ENCODE assay signal across 25 cellular contexts in the genomic region with DNA sequence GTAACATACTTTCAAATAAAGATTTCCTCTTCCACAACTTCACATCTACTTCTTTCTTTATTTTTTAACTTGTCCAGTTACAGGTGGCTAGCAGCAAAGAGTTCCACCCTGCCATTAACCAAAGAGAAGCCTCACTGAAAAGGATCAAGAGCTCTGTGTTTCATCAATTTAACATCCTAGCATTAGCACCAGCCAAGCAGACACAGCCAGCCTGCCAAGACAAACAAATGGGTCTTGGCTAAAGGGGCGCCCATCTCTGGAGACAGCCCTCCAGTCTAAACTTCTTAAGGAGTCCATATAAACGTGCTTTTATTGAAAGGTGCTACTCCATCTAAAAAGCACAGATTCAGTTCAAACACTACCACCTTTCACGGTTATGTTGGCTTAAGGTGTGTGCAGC.
"Had no signal": no experiment of that assay in that cellular context is flagged by ENCODE, and none has a peak within 500 bp of the region (broad histone marks: within the 10 kb centered on the region; RNA-seq: fewer than 3 reads in every experiment).

No MANE protein-coding gene starts in this region.

- ATAC-seq: effector memory CD8-positive, alpha-beta T cell; esophagus mucosa; gastrocnemius medialis; heart right ventricle; left cardiac atrium; left lung; left ventricle myocardium superior; lower lobe of right lung; mucosa of descending colon; naive thymus-derived CD8-positive, alpha-beta T cell had no signal

- H3K36me3 Mint-ChIP-seq: mesothelial cell of epicardium; naive B cell; naive thymus-derived CD8-positive, alpha-beta T cell had no signal

- H3K4me1 ChIP-seq: esophagus squamous epithelium, gastrocnemius medialis, heart right ventricle, left lung, lower lobe of right lung had no signal

- H3K27me3 Mint-ChIP-seq: dendritic cell treated with granulocyte-macrophage colony-stimulating factor and Interleukin-4, amounts not matched to agents 40 ng/mL and 50 ng/mL, for 4 days; effector memory CD8-positive, alpha-beta T cell; naive thymus-derived CD8-positive, alpha-beta T cell had no signal

- H3K4me1 Mint-ChIP-seq: endodermal cell; naive B cell; naive thymus-derived CD8-positive, alpha-beta T cell had no signal

- H3K27me3 ChIP-seq: esophagus squamous epithelium, gastrocnemius medialis, heart right ventricle, left lung had no signal

- DNase-seq: cortex of kidney; effector CD8-positive, alpha-beta T cell; effector memory CD8-positive, alpha-beta T cell; endodermal cell; erythroblast; esophagus squamous epithelium; foreskin fibroblast; foreskin melanocyte; gastrocnemius medialis; glutamatergic neuron; head of caudate nucleus; heart right ventricle; hippocampal formation; left cardiac atrium; left lung; left ventricle myocardium superior; lower lobe of right lung; mesenchymal stem cell; mucosa of descending colon; naive B cell; naive thymus-derived CD8-positive, alpha-beta T cell had no signal

- H3K9me3 Mint-ChIP-seq: dendritic cell treated with granulocyte-macrophage colony-stimulating factor and Interleukin-4, amounts not matched to agents 40 ng/mL and 50 ng/mL, for 4 days; effector memory CD8-positive, alpha-beta T cell; endodermal cell; naive B cell had no signal

- H3K36me3 ChIP-seq: esophagus squamous epithelium, gastrocnemius medialis, heart right ventricle, left lung, lower lobe of right lung had no signal

- H3K4me3 Mint-ChIP-seq: dendritic cell treated with granulocyte-macrophage colony-stimulating factor and Interleukin-4, amounts not matched to agents 40 ng/mL and 50 ng/mL, for 4 days; effector memory CD8-positive, alpha-beta T cell; endodermal cell; mesothelial cell of epicardium; naive B cell; naive thymus-derived CD8-positive, alpha-beta T cell had no signal

- H3K4me3 ChIP-seq: esophagus squamous epithelium, gastrocnemius medialis, heart right ventricle, left lung, lower lobe of right lung, mucosa of descending colon had no signal

- H3K27ac Mint-ChIP-seq: dendritic cell treated with granulocyte-macrophage colony-stimulating factor and Interleukin-4, amounts not matched to agents 40 ng/mL and 50 ng/mL, for 4 days; effector memory CD8-positive, alpha-beta T cell; endodermal cell; mesothelial cell of epicardium; naive B cell; naive thymus-derived CD8-positive, alpha-beta T cell had no signal

- H3K27ac ChIP-seq: epithelial cell of prostate, esophagus squamous epithelium, gastrocnemius medialis, heart right ventricle, left lung, lower lobe of right lung had no signal

- H3K9me3 ChIP-seq: esophagus squamous epithelium, gastrocnemius medialis, heart right ventricle, left lung, lower lobe of right lung, mucosa of descending colon had no signal
